In genomic region chr15:100932676-100933348, GRCh38 we compare ENCODE assay signal across 1 cellular context.
TF ChIP-seq lines count a peak whose summit lies in the region.

No MANE protein-coding gene starts in this region.

TF ChIP-seq in GM23338, 12 proteins besides CTCF, POLR2A, EP300 and RAD21 (continued from another document):
- TF ChIP-seq ZNF462 (CRISPR knock-in tag; IDR thresholded peaks at IDR 0.05) (peak; percentile 88), STAT1 (IDR thresholded peaks at IDR 0.05; ENCODE audit: unreplicated experiment) (no peak), ZNF114 (CRISPR knock-in tag; IDR thresholded peaks at IDR 0.05) (0 out of 2 replicates have a peak, but pooled peaks have one; percentile 9), POLR2AphosphoS5 (IDR thresholded peaks at IDR 0.05; ENCODE audit: low read depth) (no peak), EZH2phosphoT487 (IDR thresholded peaks at IDR 0.05; ENCODE audit: unreplicated experiment) (no peak), EZH2 (IDR thresholded peaks at IDR 0.05; ENCODE audit: low read depth, unreplicated experiment) (no peak), NANOG (IDR thresholded peaks at IDR 0.05; ENCODE audit: borderline replicate concordance) (no peak), JUNB (IDR thresholded peaks at IDR 0.05; ENCODE audit: unreplicated experiment) (no peak), CREB1 (CRISPR knock-in tag; IDR thresholded peaks at IDR 0.05; ENCODE audit: low read depth) (no peak)
- TF ChIP-seq, protein P1, sequence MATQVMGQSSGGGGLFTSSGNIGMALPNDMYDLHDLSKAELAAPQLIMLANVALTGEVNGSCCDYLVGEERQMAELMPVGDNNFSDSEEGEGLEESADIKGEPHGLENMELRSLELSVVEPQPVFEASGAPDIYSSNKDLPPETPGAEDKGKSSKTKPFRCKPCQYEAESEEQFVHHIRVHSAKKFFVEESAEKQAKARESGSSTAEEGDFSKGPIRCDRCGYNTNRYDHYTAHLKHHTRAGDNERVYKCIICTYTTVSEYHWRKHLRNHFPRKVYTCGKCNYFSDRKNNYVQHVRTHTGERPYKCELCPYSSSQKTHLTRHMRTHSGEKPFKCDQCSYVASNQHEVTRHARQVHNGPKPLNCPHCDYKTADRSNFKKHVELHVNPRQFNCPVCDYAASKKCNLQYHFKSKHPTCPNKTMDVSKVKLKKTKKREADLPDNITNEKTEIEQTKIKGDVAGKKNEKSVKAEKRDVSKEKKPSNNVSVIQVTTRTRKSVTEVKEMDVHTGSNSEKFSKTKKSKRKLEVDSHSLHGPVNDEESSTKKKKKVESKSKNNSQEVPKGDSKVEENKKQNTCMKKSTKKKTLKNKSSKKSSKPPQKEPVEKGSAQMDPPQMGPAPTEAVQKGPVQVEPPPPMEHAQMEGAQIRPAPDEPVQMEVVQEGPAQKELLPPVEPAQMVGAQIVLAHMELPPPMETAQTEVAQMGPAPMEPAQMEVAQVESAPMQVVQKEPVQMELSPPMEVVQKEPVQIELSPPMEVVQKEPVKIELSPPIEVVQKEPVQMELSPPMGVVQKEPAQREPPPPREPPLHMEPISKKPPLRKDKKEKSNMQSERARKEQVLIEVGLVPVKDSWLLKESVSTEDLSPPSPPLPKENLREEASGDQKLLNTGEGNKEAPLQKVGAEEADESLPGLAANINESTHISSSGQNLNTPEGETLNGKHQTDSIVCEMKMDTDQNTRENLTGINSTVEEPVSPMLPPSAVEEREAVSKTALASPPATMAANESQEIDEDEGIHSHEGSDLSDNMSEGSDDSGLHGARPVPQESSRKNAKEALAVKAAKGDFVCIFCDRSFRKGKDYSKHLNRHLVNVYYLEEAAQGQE (IDR thresholded peaks at IDR 0.05; ENCODE audit: unreplicated experiment): no peak
TF ChIP-seq in GM23338: peak in this region for 2.
